Comparison of ENCODE assay signal across 9 cellular contexts in the genomic region with DNA sequence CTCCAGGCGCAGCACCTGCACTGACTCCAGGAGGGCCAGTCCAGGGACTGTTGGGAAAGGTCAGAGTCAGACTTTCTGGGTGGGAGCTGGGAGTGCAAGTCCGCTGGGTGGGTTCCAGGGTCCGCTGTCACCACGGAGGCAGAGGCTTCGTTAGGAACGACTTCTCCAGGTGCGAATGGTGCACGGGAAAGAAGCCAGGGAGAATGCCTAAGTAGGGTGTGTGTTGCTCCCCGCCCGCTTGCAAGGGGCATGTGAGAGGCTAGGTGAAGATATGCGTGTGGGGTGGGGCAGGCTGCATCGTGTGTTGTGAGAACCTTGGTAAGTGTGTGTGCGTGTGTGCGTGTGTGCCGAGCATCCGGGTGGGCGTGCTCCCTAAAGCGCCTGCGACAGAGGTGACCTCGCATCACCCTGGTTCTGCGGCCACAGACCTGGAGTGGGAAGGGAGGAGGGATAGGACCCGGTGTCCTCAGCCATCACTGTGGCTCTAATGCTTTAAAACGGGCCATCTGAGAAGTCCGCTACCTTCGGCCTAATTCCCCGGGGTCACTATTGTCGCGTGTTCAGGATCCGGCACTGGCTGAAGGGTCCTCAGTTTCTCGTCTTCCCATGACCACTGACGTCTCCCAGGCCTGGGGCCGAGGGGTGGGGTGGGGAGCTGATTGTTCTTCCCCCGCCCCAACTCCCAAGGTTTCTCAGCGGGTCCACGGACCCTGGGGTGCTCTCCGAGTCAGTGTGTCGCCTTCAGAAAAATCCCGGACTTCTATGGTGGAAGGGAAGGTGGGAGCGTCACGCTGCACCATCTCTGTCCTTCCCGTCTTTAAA. TPM values are rescaled to one million over a fixed set of nuclear protein-coding genes. Genes with fewer than 3 reads are reported as not detected.
DNase-seq lines count a peak whose midpoint lies in the region; ATAC-seq and TF ChIP-seq lines count a peak whose summit lies in the region.
"Had no signal": no experiment of that assay in that cellular context is flagged by ENCODE, and none has a peak within 500 bp of the region (broad histone marks: within the 10 kb centered on the region; RNA-seq: fewer than 3 reads in every experiment).

No MANE protein-coding gene starts in this region.

- peaks cover 38% of the 10 kb centered on the region for H3K4me1 Mint-ChIP-seq in activated CD8-positive, alpha-beta memory T cell treated with anti-CD3 and anti-CD28 coated beads, Interleukin-2, amount 10 ng/mL, durations not matched to agents 7 days and 5 days

- intact Hi-C loops in left colon (cut with DNase I, micrococcal nuclease) (loop anchor here in 1 of 2 donors (10.0 kb wide), 1 partner anchor 76 kb away; no protein-coding TSS in a partner anchor), left ventricle myocardium superior (cut with micrococcal nuclease) (no loop called here)

- peaks cover 91% of the 10 kb centered on the region for H3K27me3 Mint-ChIP-seq in activated CD8-positive, alpha-beta memory T cell treated with anti-CD3 and anti-CD28 coated beads, Interleukin-2, amount 10 ng/mL, durations not matched to agents 7 days and 5 days

- in situ Hi-C loops in GM13976 (cut with MboI; ENCODE audit: low sequenced_read_pairs, unreplicated experiment), result no loop called here

- ATAC-seq in activated CD8-positive, alpha-beta memory T cell treated with anti-CD3 and anti-CD28 coated beads, Interleukin-2, amount 10 ng/mL, durations not matched to agents 7 days and 5 days, result no peak
- ATAC-seq in left colon, result peak; percentile 37
- ATAC-seq in GM21737 (IDR thresholded peaks at IDR 0.05; ENCODE audit: unreplicated experiment), result no peak
- no peak for ATAC-seq in left ventricle myocardium superior

- no peak for TF ChIP-seq CTCF in GM13976 (IDR thresholded peaks at IDR 0.05; ENCODE audit: borderline replicate concordance, control extremely low read depth, extremely low read depth, insufficient read depth, missing control alignments)
- TF ChIP-seq CTCF in GM10266 (IDR thresholded peaks at IDR 0.05; ENCODE audit: control insufficient read depth, insufficient read depth, low read depth, missing control alignments), result no peak

- H3K27ac Mint-ChIP-seq in activated CD8-positive, alpha-beta memory T cell treated with anti-CD3 and anti-CD28 coated beads, Interleukin-2, amount 10 ng/mL, durations not matched to agents 7 days and 5 days, result peak overlapping the region; percentile 45
- H3K27ac Mint-ChIP-seq: progenitor cell of endocrine pancreas had no signal

- peak; percentile 37 for DNase-seq in 8988T
- DNase-seq in GM13976 (ENCODE audit: low spot score), result peak; percentile 34
- DNase-seq in activated CD8-positive, alpha-beta memory T cell treated with anti-CD3 and anti-CD28 coated beads, Interleukin-2, amount 10 ng/mL, durations not matched to agents 7 days and 5 days, result no peak
- no peak for DNase-seq in left colon
- no peak for DNase-seq in GM10266 (ENCODE audit: extremely low spot score)
- DNase-seq in putamen (ENCODE audit: low spot score), result no peak
- DNase-seq in left ventricle myocardium superior, result no peak

- peaks cover 6% of the 10 kb centered on the region for H3K36me3 Mint-ChIP-seq in activated CD8-positive, alpha-beta memory T cell treated with anti-CD3 and anti-CD28 coated beads, Interleukin-2, amount 10 ng/mL, durations not matched to agents 7 days and 5 days

- no peak overlapping the region for H3K4me3 Mint-ChIP-seq in activated CD8-positive, alpha-beta memory T cell treated with anti-CD3 and anti-CD28 coated beads, Interleukin-2, amount 10 ng/mL, durations not matched to agents 7 days and 5 days

- H3K9me3 Mint-ChIP-seq in activated CD8-positive, alpha-beta memory T cell treated with anti-CD3 and anti-CD28 coated beads, Interleukin-2, amount 10 ng/mL, durations not matched to agents 7 days and 5 days (ENCODE audit: low read depth), result no peaks in the 10 kb centered on the region

- CTCF ChIA-PET in activated CD8-positive, alpha-beta memory T cell treated with anti-CD3 and anti-CD28 coated beads, Interleukin-2, amount 10 ng/mL, durations not matched to agents 7 days and 5 days (lab: Charles Lee), result interaction anchor here (0.7 to 1.3 kb wide), 12 partner anchors 8 to 231 kb away, joined by 3 to 4 read pairs (median 3); a partner anchor contains a TSS

RNA-seq across cellular contexts. Expression of a gene that starts 6.1 kb away (rescaled TPM):
- not detected for total RNA-seq in activated CD8-positive, alpha-beta memory T cell treated with anti-CD3 and anti-CD28 coated beads, Interleukin-2, amount 10 ng/mL, durations not matched to agents 7 days and 5 days
- total RNA-seq in left colon (under 1 TPM; 0.09 to 0.20 TPM), left ventricle myocardium superior (not detected)
- total RNA-seq: progenitor cell of endocrine pancreas had no signal

RNA-seq across cellular contexts. Expression of a gene that starts 17.9 kb away (rescaled TPM):
- total RNA-seq in activated CD8-positive, alpha-beta memory T cell treated with anti-CD3 and anti-CD28 coated beads, Interleukin-2, amount 10 ng/mL, durations not matched to agents 7 days and 5 days, result 10 to 100 TPM in 1 of 2 experiments, 1 to 10 TPM in 1; 9.5 to 10.6 TPM
- total RNA-seq in left colon (10 to 100 TPM in 1 of 2 donors, 1 to 10 TPM in 1; 5.9 to 10.1 TPM), left ventricle myocardium superior (3.2 TPM)

Comparison
In these comparisons a context has a peak if more than half of its experiments do, and no peak if none do; other contexts are left out.
1. DNase-seq: peak in 8988T (single experiment) and GM13976 (single experiment); none in activated CD8-positive, alpha-beta memory T cell treated with anti-CD3 and anti-CD28 coated beads, Interleukin-2, amount 10 ng/mL, durations not matched to agents 7 days and 5 days (single experiment), left colon (0 of 2), GM10266 (single experiment), putamen (single experiment) and left ventricle myocardium superior (single experiment).